Comparison of ENCODE assay signal across 13 cellular contexts in the genomic region with DNA sequence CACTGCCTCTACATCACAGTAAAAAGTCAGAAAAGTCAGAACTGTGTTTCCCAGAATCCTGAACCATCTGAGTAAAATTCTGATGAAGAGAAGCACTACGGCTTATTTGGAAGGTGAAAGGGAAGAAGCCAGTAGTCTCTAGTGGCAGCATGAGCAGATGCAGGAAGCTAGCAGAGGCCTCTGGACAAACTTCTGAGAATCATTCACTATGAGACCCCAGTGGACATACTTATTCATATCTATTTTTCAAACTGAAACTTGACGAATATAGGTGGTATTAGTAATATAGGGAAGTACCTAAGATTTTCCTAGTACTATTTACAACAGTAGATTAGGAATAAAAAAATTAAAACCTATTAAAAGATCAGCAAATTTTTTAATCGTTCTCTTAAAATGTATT.
DNase-seq lines count a peak whose midpoint lies in the region; ATAC-seq and TF ChIP-seq lines count a peak whose summit lies in the region.
"Had no signal": no experiment of that assay in that cellular context is flagged by ENCODE, and none has a peak within 500 bp of the region (broad histone marks: within the 10 kb centered on the region; RNA-seq: fewer than 3 reads in every experiment).

No MANE protein-coding gene starts in this region.

- H3K36me3 ChIP-seq in vagina (no peaks in the 10 kb centered on the region), heart right ventricle (no peaks in the 10 kb centered on the region)

- H3K4me1 ChIP-seq in vagina (no peaks in the 10 kb centered on the region), heart right ventricle (no peaks in the 10 kb centered on the region)

- H3K27ac ChIP-seq in vagina (no peak overlapping the region), heart right ventricle (no peak overlapping the region)
- H3K27ac ChIP-seq: PC-9 had no signal

- ATAC-seq in GM19438 (IDR thresholded peaks at IDR 0.05; ENCODE audit: low read depth, unreplicated experiment) (peak; percentile 82), HG02840 (IDR thresholded peaks at IDR 0.05; ENCODE audit: low FRiP score, unreplicated experiment) (peak; percentile 72), HG03469 (IDR thresholded peaks at IDR 0.05; ENCODE audit: unreplicated experiment) (peak; percentile 51), heart right ventricle (no peak)
- ATAC-seq: left cardiac atrium had no signal

- H3K9me3 ChIP-seq in vagina (no peaks in the 10 kb centered on the region), heart right ventricle (peaks cover 0 to 16% (median 0%) of the 10 kb centered on the region in 11 donors)

- in situ Hi-C loops in GM13976 (cut with MboI; ENCODE audit: low sequenced_read_pairs, unreplicated experiment) = no loop called here

- TF ChIP-seq POLR2A in vagina (IDR thresholded peaks at IDR 0.05) = no peak

- TF ChIP-seq CTCF in GM13976 (IDR thresholded peaks at IDR 0.05; ENCODE audit: borderline replicate concordance, control extremely low read depth, extremely low read depth, insufficient read depth, missing control alignments) (no peak), vagina (IDR thresholded peaks at IDR 0.05) (no peak), heart right ventricle (IDR thresholded peaks at IDR 0.05) (no peak)

- H3K4me3 ChIP-seq in vagina (no peak overlapping the region), heart right ventricle (no peak overlapping the region)
- H3K4me3 ChIP-seq: PC-9 had no signal

- 71 to 80% methylated on average over 3 of the region's 3 CpGs for WGBS in heart right ventricle, 2 donors

- DNase-seq in GM13976 (ENCODE audit: low spot score) (peak; percentile 38), NCI-H82 (lab: John Stamatoyannopoulos, UW) (no peak), vagina (ENCODE audit: extremely low spot score in 2 of 2) (no peak), heart right ventricle (no peak)
- DNase-seq in stimulated activated CD4-positive, alpha-beta T cell treated with anti-CD3 and anti-CD28 coated beads, Interleukin-4, amount 100 ng/mL, for 24 hours = no peak
- DNase-seq: AML-193, left cardiac atrium, NCI-H187 treated with DMSO at 0.1 percent for 48 hours, nephron progenitor cell, PC-9 had no signal

- H3K27me3 ChIP-seq in vagina (no peaks in the 10 kb centered on the region), heart right ventricle (no peaks in the 10 kb centered on the region)

- intact Hi-C loops in vagina (cut with DNase I) (no loop called here), heart right ventricle (cut with DNase I) (no loop called here)

Comparison
In these comparisons a context has a peak if more than half of its experiments do, and no peak if none do; other contexts are left out.
1. ATAC-seq: peak in GM19438 (single experiment), HG02840 (single experiment) and HG03469 (single experiment); none in heart right ventricle (0 of 8).